Comparison of ENCODE assay signal across 26 cellular contexts in genomic region chr2:217438136-217438535, GRCh38.
A peak's percentile ranks its signal among the peaks of the same experiment; 100 is the strongest.
DNase-seq lines count a peak whose midpoint lies in the region; ATAC-seq and TF ChIP-seq lines count a peak whose summit lies in the region.
"Had no signal": no experiment of that assay in that cellular context is flagged by ENCODE, and none has a peak within 500 bp of the region (broad histone marks: within the 10 kb centered on the region; RNA-seq: fewer than 3 reads in every experiment).

No MANE protein-coding gene starts in this region.

- H3K9me3 Mint-ChIP-seq in nephron progenitor cell, result peaks cover 5% of the 10 kb centered on the region
- H3K9me3 Mint-ChIP-seq: stimulated activated naive CD8-positive, alpha-beta T cell treated with anti-CD3 and anti-CD28 coated beads, Interleukin-15, Interleukin-2, amounts not matched to agents 100 ng/mL and 50 ng/mL, for 24 hours had no signal

- H3K79me2 ChIP-seq in trophoblast cell (ENCODE audit: control insufficient read depth, insufficient read depth, low read length, poor library complexity), result no peaks in the 10 kb centered on the region

- H3K27ac ChIP-seq in heart right ventricle (peak overlapping the region in 7 of 10 donors; percentile 40 to 72 (median 50)), foreskin keratinocyte (no peak overlapping the region), gastrocnemius medialis (peak overlapping the region in 3 of 4 donors; percentile 44 to 65 (median 45)), uterus (peak overlapping the region; percentile 80 to 89), trophoblast cell (ENCODE audit: low read depth, low read length) (no peak overlapping the region)

- peaks cover 7% of the 10 kb centered on the region for H3K27me3 Mint-ChIP-seq in nephron progenitor cell (ENCODE audit: low read depth, poor library complexity)

- H3K9me3 ChIP-seq in heart right ventricle, result no peaks in the 10 kb centered on the region
- no peaks in the 10 kb centered on the region for H3K9me3 ChIP-seq in gastrocnemius medialis
- no peaks in the 10 kb centered on the region for H3K9me3 ChIP-seq in uterus
- no peaks in the 10 kb centered on the region for H3K9me3 ChIP-seq in trophoblast cell (ENCODE audit: insufficient read depth, low read depth, low read length)
- H3K9me3 ChIP-seq: HAP-1 had no signal

- H3K23ac ChIP-seq in trophoblast cell (ENCODE audit: low read length), result no peak overlapping the region

- no peak overlapping the region for H4K8ac ChIP-seq in trophoblast cell (ENCODE audit: low read depth, low read length)

- no peak overlapping the region for H3K27ac Mint-ChIP-seq in nephron progenitor cell
- H3K27ac Mint-ChIP-seq: CD14-positive monocyte; stimulated activated naive CD8-positive, alpha-beta T cell treated with anti-CD3 and anti-CD28 coated beads, Interleukin-15, Interleukin-2, amounts not matched to agents 100 ng/mL and 50 ng/mL, for 24 hours had no signal

- peaks cover 9% of the 10 kb centered on the region for H3K36me3 Mint-ChIP-seq in nephron progenitor cell (ENCODE audit: low read depth)
- H3K36me3 Mint-ChIP-seq: CD14-positive monocyte had no signal

- no peak overlapping the region for H3K18ac ChIP-seq in trophoblast cell (ENCODE audit: low read length)

- intact Hi-C loops in heart right ventricle (cut with DNase I), result loop anchor here in 1 of 10 donors (10.0 kb wide), 1 partner anchor 103 kb away; no protein-coding TSS in a partner anchor
- intact Hi-C loops in left cardiac atrium (cut with DNase I), result no loop called here
- intact Hi-C loops in gastrocnemius medialis (cut with DNase I; ENCODE audit: low total_unique reads), result no loop called here
- intact Hi-C loops in uterus (cut with DNase I; ENCODE audit: low total_unique reads), result no loop called here

- no peak overlapping the region for H3K4me2 ChIP-seq in trophoblast cell (ENCODE audit: low read length)

- H3K79me1 ChIP-seq in trophoblast cell (ENCODE audit: low read length), result peaks cover 10% of the 10 kb centered on the region

- no peak overlapping the region for H2BK120ac ChIP-seq in trophoblast cell (ENCODE audit: insufficient read depth, low read length, poor library complexity)

- H3K36me3 ChIP-seq in heart right ventricle (no peaks in the 10 kb centered on the region), gastrocnemius medialis (no peaks in the 10 kb centered on the region), uterus (no peaks in the 10 kb centered on the region), trophoblast cell (ENCODE audit: control insufficient read depth in 1 of 2, insufficient read depth in 2 of 2, low read length in 2 of 2) (no peaks in the 10 kb centered on the region)
- H3K36me3 ChIP-seq: HAP-1 had no signal

- H3K27me3 ChIP-seq in heart right ventricle, result no peaks in the 10 kb centered on the region
- H3K27me3 ChIP-seq in foreskin keratinocyte, result no peaks in the 10 kb centered on the region
- H3K27me3 ChIP-seq in gastrocnemius medialis, result no peaks in the 10 kb centered on the region
- no peaks in the 10 kb centered on the region for H3K27me3 ChIP-seq in uterus
- no peaks in the 10 kb centered on the region for H3K27me3 ChIP-seq in trophoblast cell (ENCODE audit: insufficient read depth, low read length)
- H3K27me3 ChIP-seq: dorsolateral prefrontal cortex had no signal

- in situ Hi-C loops in gastrocnemius medialis (cut with MboI; ENCODE audit: low sequenced_read_pairs in 4 of 4), result no loop called here

- 85 to 93% methylated on average over 5 of the region's 5 CpGs for WGBS in heart right ventricle, 2 donors
- no CpG with 5 or more reads among the region's 5 CpGs for WGBS in trophoblast cell (ENCODE audit: extremely low coverage, insufficient coverage, insufficient read length)

- no peak overlapping the region for H2AK5ac ChIP-seq in trophoblast cell (ENCODE audit: low read length)

- H4K12ac ChIP-seq in trophoblast cell (ENCODE audit: low read depth, low read length), result no peak overlapping the region

- TF ChIP-seq CTCF in heart right ventricle (IDR thresholded peaks at IDR 0.05), result no peak
- TF ChIP-seq CTCF in foreskin keratinocyte (conservative IDR thresholded peaks at IDR 0.05), result no peak
- TF ChIP-seq CTCF in gastrocnemius medialis (IDR thresholded peaks at IDR 0.05 in 4 of 5, conservative IDR thresholded peaks at IDR 0.05 in 1 of 5), result no peak
- TF ChIP-seq CTCF in uterus (IDR thresholded peaks at IDR 0.05), result no peak
- TF ChIP-seq CTCF in nephron progenitor cell (IDR thresholded peaks at IDR 0.05), result no peak

- no peak overlapping the region for H3K4me3 Mint-ChIP-seq in nephron progenitor cell
- H3K4me3 Mint-ChIP-seq: naive B cell; stimulated activated naive CD8-positive, alpha-beta T cell treated with anti-CD3 and anti-CD28 coated beads, Interleukin-15, Interleukin-2, amounts not matched to agents 100 ng/mL and 50 ng/mL, for 24 hours had no signal

- no peak for TF ChIP-seq POLR2A in gastrocnemius medialis (IDR thresholded peaks at IDR 0.05)
- TF ChIP-seq POLR2A in uterus (IDR thresholded peaks at IDR 0.05), result no peak

- DNase-seq in heart right ventricle, result no peak
- DNase-seq in left cardiac atrium, result no peak
- peak; percentile 45 to 54 for DNase-seq in foreskin keratinocyte
- DNase-seq in gastrocnemius medialis, result no peak
- DNase-seq in uterus, result no peak
- DNase-seq in nephron progenitor cell, result no peak
- no peak for DNase-seq in trophoblast cell
- DNase-seq in NCI-H345 (lab: John Stamatoyannopoulos, UW), result no peak
- DNase-seq: 8988T; activated CD4-positive, alpha-beta T cell treated with anti-CD3 and anti-CD28 coated beads for 1 hour; activated effector memory CD4-positive, alpha-beta T cell treated with anti-CD3 and anti-CD28 coated beads, Interleukin-2, amount 50 U/mL, for 16 hours; activated T-cell treated with anti-CD3 and anti-CD28 coated beads for 4 hours; cerebellar nuclear complex; DND-41; dorsolateral prefrontal cortex; left colon; naive B cell; NCI-H1436 treated with DMSO at 0.1 percent for 48 hours; NCI-H2107; NCI-H446 treated with DMSO at 0.1 percent for 48 hours; NCI-H82; nucleus accumbens had no signal

- H3K4me1 Mint-ChIP-seq in nephron progenitor cell, result peaks cover 48% of the 10 kb centered on the region

- no peak overlapping the region for H2BK12ac ChIP-seq in trophoblast cell (ENCODE audit: low read length)

- no peak overlapping the region for H4K91ac ChIP-seq in trophoblast cell (ENCODE audit: low read depth, low read length)

- H2AFZ ChIP-seq in trophoblast cell (ENCODE audit: insufficient read depth, low read length, poor library complexity), result no peak overlapping the region

- no peak overlapping the region for H3K14ac ChIP-seq in trophoblast cell (ENCODE audit: low read length)

- H3K9ac ChIP-seq in trophoblast cell (ENCODE audit: low read length), result no peak overlapping the region

- H3K4me1 ChIP-seq in heart right ventricle, result peaks cover 0 to 53% (median 37%) of the 10 kb centered on the region in 9 donors
- peaks cover 11% of the 10 kb centered on the region for H3K4me1 ChIP-seq in foreskin keratinocyte
- peaks cover 28 to 33% of the 10 kb centered on the region in 2 donors for H3K4me1 ChIP-seq in gastrocnemius medialis
- H3K4me1 ChIP-seq in uterus, result peaks cover 7 to 10% of the 10 kb centered on the region in 2 donors
- peaks cover 5 to 17% of the 10 kb centered on the region in 2 experiments for H3K4me1 ChIP-seq in trophoblast cell (ENCODE audit: control insufficient read depth in 1 of 2, insufficient read depth in 2 of 2, low read length in 2 of 2)

- H2BK5ac ChIP-seq in trophoblast cell (ENCODE audit: low read depth, low read length, poor library complexity), result no peak overlapping the region

- no peak overlapping the region for H3K4me3 ChIP-seq in heart right ventricle
- H3K4me3 ChIP-seq in gastrocnemius medialis, result no peak overlapping the region
- no peak overlapping the region for H3K4me3 ChIP-seq in uterus
- H3K4me3 ChIP-seq in trophoblast cell (ENCODE audit: low read depth, low read length), result no peak overlapping the region
- H3K4me3 ChIP-seq: dorsolateral prefrontal cortex, HAP-1, skin epidermis had no signal

- no peak overlapping the region for H3K4ac ChIP-seq in trophoblast cell (ENCODE audit: low read depth, low read length)

- ATAC-seq in heart right ventricle, result no peak
- no peak for ATAC-seq in left cardiac atrium
- no peak for ATAC-seq in foreskin keratinocyte
- no peak for ATAC-seq in gastrocnemius medialis
- ATAC-seq: left colon had no signal

Comparison
In these comparisons a context has a peak if more than half of its experiments do, and no peak if none do; other contexts are left out.
1. DNase-seq: peak in foreskin keratinocyte (2 of 2); none in heart right ventricle (0 of 2), left cardiac atrium (single experiment), gastrocnemius medialis (0 of 2), uterus (0 of 2), nephron progenitor cell (single experiment), trophoblast cell (0 of 2) and NCI-H345 (single experiment).
2. H3K27ac ChIP-seq: peak in heart right ventricle (7 of 10), gastrocnemius medialis (3 of 4) and uterus (2 of 2); none in foreskin keratinocyte (single experiment) and trophoblast cell (single experiment).